In genomic region chr10:133100706-133101463, GRCh38 we compare ENCODE assay signal across 11 cellular contexts. TPM values are rescaled to one million over a fixed set of nuclear protein-coding genes. Genes with fewer than 3 reads are reported as not detected.
DNase-seq lines count a peak whose midpoint lies in the region; ATAC-seq, FAIRE-seq and TF ChIP-seq lines count a peak whose summit lies in the region.
"Had no signal": no experiment of that assay in that cellular context is flagged by ENCODE, and none has a peak within 500 bp of the region (broad histone marks: within the 10 kb centered on the region; RNA-seq: fewer than 3 reads in every experiment).

No MANE protein-coding gene starts in this region.

- no peaks in the 10 kb centered on the region for H3K36me3 ChIP-seq in BLaER1 treated with 17β-estradiol and CSF1 and Interleukin-3, amounts not matched to agents 10 nM and 100 nM
- H3K36me3 ChIP-seq in HEK293 (ENCODE audit: control insufficient read depth in 2 of 2, insufficient read depth in 1 of 2, low read length in 2 of 2): no peaks in the 10 kb centered on the region

- peak overlapping the region in 10 of 11 experiments; percentile 3 to 68 (median 52); a peak in 19 of 22 replicates for H3K4me2 ChIP-seq in BLaER1 treated with 17β-estradiol and CSF1 and Interleukin-3, amounts not matched to agents 10 nM and 100 nM

- no peak overlapping the region for H3K27ac Mint-ChIP-seq in activated CD8-positive, alpha-beta T cell treated with anti-CD3 and anti-CD28 coated beads, Interleukin-2, amount 10 ng/mL, durations not matched to agents 7 days and 5 days
- H3K27ac Mint-ChIP-seq in osteocyte (ENCODE audit: unreplicated experiment): no peak overlapping the region
- H3K27ac Mint-ChIP-seq: activated naive CD8-positive, alpha-beta T cell; naive B cell had no signal

- peaks cover 0 to under 1% (median 0%) of the 10 kb centered on the region in 11 experiments; a peak in 1 of 22 replicates for H3K9me3 ChIP-seq in BLaER1 treated with 17β-estradiol and CSF1 and Interleukin-3, amounts not matched to agents 10 nM and 100 nM (replicated peaks in 1 of 11)
- H3K9me3 ChIP-seq in HEK293 (ENCODE audit: control insufficient read depth, insufficient read depth, low read depth, low read length): no peaks in the 10 kb centered on the region

- no peak overlapping the region for H3K27ac ChIP-seq in BLaER1 treated with 17β-estradiol and CSF1 and Interleukin-3, amounts not matched to agents 10 nM and 100 nM
- no peak overlapping the region for H3K27ac ChIP-seq in HEK293 (ENCODE audit: extremely low read depth, low read depth, low read length)

- H3K9ac ChIP-seq in BLaER1 treated with 17β-estradiol and CSF1 and Interleukin-3, amounts not matched to agents 10 nM and 100 nM: no peak overlapping the region

- peak; percentile 59 for ATAC-seq in activated CD8-positive, alpha-beta T cell treated with anti-CD3 and anti-CD28 coated beads, Interleukin-2, amount 10 ng/mL, durations not matched to agents 7 days and 5 days
- ATAC-seq in left colon: peak; percentile 66
- ATAC-seq in GM18498 (IDR thresholded peaks at IDR 0.05; ENCODE audit: unreplicated experiment): no peak
- no peak for ATAC-seq in GM19328 (IDR thresholded peaks at IDR 0.05; ENCODE audit: unreplicated experiment)

- POLR2A ChIA-PET in HEK293 (lab: Yijun Ruan, JAX): no interaction called here
- POLR2A ChIA-PET in activated CD8-positive, alpha-beta T cell treated with anti-CD3 and anti-CD28 coated beads, Interleukin-2, amount 10 ng/mL, durations not matched to agents 7 days and 5 days (lab: Charles Lee): no interaction called here

- H3K9me3 Mint-ChIP-seq in activated CD8-positive, alpha-beta T cell treated with anti-CD3 and anti-CD28 coated beads, Interleukin-2, amount 10 ng/mL, durations not matched to agents 7 days and 5 days (ENCODE audit: insufficient read depth): no peaks in the 10 kb centered on the region
- H3K9me3 Mint-ChIP-seq in osteocyte (ENCODE audit: unreplicated experiment): no peaks in the 10 kb centered on the region
- H3K9me3 Mint-ChIP-seq: naive B cell had no signal

- no peak overlapping the region for H3K4me3 ChIP-seq in BLaER1 treated with 17β-estradiol and CSF1 and Interleukin-3, amounts not matched to agents 10 nM and 100 nM
- no peak overlapping the region for H3K4me3 ChIP-seq in HEK293 (ENCODE audit: low read depth, low read length)

- peaks cover 13 to 69% (median 48%) of the 10 kb centered on the region in 10 experiments; a peak in 19 of 20 replicates for H3K4me1 ChIP-seq in BLaER1 treated with 17β-estradiol and CSF1 and Interleukin-3, amounts not matched to agents 10 nM and 100 nM
- no peaks in the 10 kb centered on the region for H3K4me1 ChIP-seq in HEK293 (ENCODE audit: control insufficient read depth, insufficient read depth, low read length)

- TF ChIP-seq CTCF in HEK293 (tag by site-specific recombination; IDR thresholded peaks at IDR 0.05) (no peak), osteocyte (IDR thresholded peaks at IDR 0.05) (no peak), D721Med (IDR thresholded peaks at IDR 0.05; ENCODE audit: insufficient read depth, missing control alignments) (no peak)

- no peaks in the 10 kb centered on the region for H3K4me1 Mint-ChIP-seq in activated CD8-positive, alpha-beta T cell treated with anti-CD3 and anti-CD28 coated beads, Interleukin-2, amount 10 ng/mL, durations not matched to agents 7 days and 5 days (ENCODE audit: low read depth)
- H3K4me1 Mint-ChIP-seq in osteocyte (ENCODE audit: unreplicated experiment): no peaks in the 10 kb centered on the region

- peaks cover 3% of the 10 kb centered on the region for H3K27me3 Mint-ChIP-seq in activated CD8-positive, alpha-beta T cell treated with anti-CD3 and anti-CD28 coated beads, Interleukin-2, amount 10 ng/mL, durations not matched to agents 7 days and 5 days (ENCODE audit: low read depth)
- peaks cover 5% of the 10 kb centered on the region for H3K27me3 Mint-ChIP-seq in osteocyte (ENCODE audit: unreplicated experiment)

- CTCF ChIA-PET in HEK293 (lab: Yijun Ruan, JAX): no interaction called here
- CTCF ChIA-PET in activated CD8-positive, alpha-beta T cell treated with anti-CD3 and anti-CD28 coated beads, Interleukin-2, amount 10 ng/mL, durations not matched to agents 7 days and 5 days (lab: Charles Lee): no interaction called here

- H4K20me1 ChIP-seq in BLaER1 treated with 17β-estradiol and CSF1 and Interleukin-3, amounts not matched to agents 10 nM and 100 nM: peaks cover 0 to 66% (median 13%) of the 10 kb centered on the region in 11 experiments; a peak in 12 of 22 replicates

- H3K36me3 Mint-ChIP-seq in activated CD8-positive, alpha-beta T cell treated with anti-CD3 and anti-CD28 coated beads, Interleukin-2, amount 10 ng/mL, durations not matched to agents 7 days and 5 days (ENCODE audit: low read depth): no peaks in the 10 kb centered on the region
- no peaks in the 10 kb centered on the region for H3K36me3 Mint-ChIP-seq in osteocyte (ENCODE audit: unreplicated experiment)
- H3K36me3 Mint-ChIP-seq: activated naive CD8-positive, alpha-beta T cell; naive B cell had no signal

- H3K4me3 Mint-ChIP-seq in activated CD8-positive, alpha-beta T cell treated with anti-CD3 and anti-CD28 coated beads, Interleukin-2, amount 10 ng/mL, durations not matched to agents 7 days and 5 days: no peak overlapping the region
- no peak overlapping the region for H3K4me3 Mint-ChIP-seq in osteocyte (ENCODE audit: unreplicated experiment)
- H3K4me3 Mint-ChIP-seq: activated naive CD8-positive, alpha-beta T cell had no signal

- FAIRE-seq in D721Med (lab: Jason Lieb, UNC): no peak

- intact Hi-C loops in left colon (cut with DNase I, micrococcal nuclease): no loop called here

- peak; percentile 32 for DNase-seq in activated CD8-positive, alpha-beta T cell treated with anti-CD3 and anti-CD28 coated beads, Interleukin-2, amount 10 ng/mL, durations not matched to agents 7 days and 5 days
- DNase-seq in left colon: peak in 1 of 2 donors; percentile 28
- DNase-seq in osteocyte (ENCODE audit: extremely low spot score, unreplicated experiment): no peak
- DNase-seq in D721Med (ENCODE audit: insufficient read length, low spot score): no peak
- DNase-seq: naive B cell, SHP77 had no signal

- peaks cover 0 to 32% (median 12%) of the 10 kb centered on the region in 11 experiments; a peak in 12 of 22 replicates for H3K27me3 ChIP-seq in BLaER1 treated with 17β-estradiol and CSF1 and Interleukin-3, amounts not matched to agents 10 nM and 100 nM

TF ChIP-seq in HEK293, 187 proteins besides CTCF, POLR2A, EP300 and RAD21:
- TF ChIP-seq KLF8 (tag by site-specific recombination; IDR thresholded peaks at IDR 0.05) (peak; percentile 62), KLF9 (tag by site-specific recombination; IDR thresholded peaks at IDR 0.05; ENCODE audit: low read depth) (peak; percentile 87), KLF1 (tag by site-specific recombination; IDR thresholded peaks at IDR 0.05) (peak; percentile 97), ZNF600 (tag by site-specific recombination; IDR thresholded peaks at IDR 0.05) (0 out of 2 replicates have a peak, but pooled peaks have one; percentile 18), ZNF24 (tag by site-specific recombination; IDR thresholded peaks at IDR 0.05) (no peak), SP3 (tag by site-specific recombination; IDR thresholded peaks at IDR 0.05) (peak; percentile 45), ZBTB48 (tag by site-specific recombination; IDR thresholded peaks at IDR 0.05) (no peak), ZNF449 (tag by site-specific recombination; IDR thresholded peaks at IDR 0.05) (peak; percentile 77), ZFHX2 (tag by site-specific recombination; conservative IDR thresholded peaks at IDR 0.05) (peak; percentile 60; the same call in 1 of the 2 replicates), ZNF211 (tag by site-specific recombination; IDR thresholded peaks at IDR 0.05; ENCODE audit: low read depth) (no peak), SP2 (tag by site-specific recombination; IDR thresholded peaks at IDR 0.05) (peak; percentile 56), KLF10 (tag by site-specific recombination; IDR thresholded peaks at IDR 0.05) (peak; percentile 90), EGR2 (tag by site-specific recombination; IDR thresholded peaks at IDR 0.05; ENCODE audit: low read depth) (peak; percentile 39)

RNA-seq across cellular contexts. Expression of gene ADGRA1, which starts 13.2 kb away (rescaled TPM):
- not detected for total RNA-seq in activated CD8-positive, alpha-beta T cell treated with anti-CD3 and anti-CD28 coated beads, Interleukin-2, amount 10 ng/mL, durations not matched to agents 7 days and 5 days
- total RNA-seq in left colon (not detected), osteocyte (not detected in 2 replicates)

RNA-seq across cellular contexts. Expression of gene KNDC1, which starts 59.1 kb away (rescaled TPM):
- under 1 TPM; 0.21 to 0.32 TPM for total RNA-seq in activated CD8-positive, alpha-beta T cell treated with anti-CD3 and anti-CD28 coated beads, Interleukin-2, amount 10 ng/mL, durations not matched to agents 7 days and 5 days
- total RNA-seq in left colon (under 1 TPM; 0.06 to 0.20 TPM), osteocyte (not detected in 2 replicates)

Comparison
In these comparisons a context has a peak if more than half of its experiments do, and no peak if none do; other contexts are left out.
1. ATAC-seq: peak in activated CD8-positive, alpha-beta T cell treated with anti-CD3 and anti-CD28 coated beads, Interleukin-2, amount 10 ng/mL, durations not matched to agents 7 days and 5 days (single experiment) and left colon (single experiment); none in GM18498 (single experiment) and GM19328 (single experiment).